9 cellular contexts compared by ENCODE assay signal in genomic region chr5:119328753-119329602, GRCh38. TPM values are rescaled to one million over a fixed set of nuclear protein-coding genes. Genes with fewer than 3 reads are reported as not detected.
A peak's percentile ranks its signal among the peaks of the same experiment; 100 is the strongest.
DNase-seq lines count a peak whose midpoint lies in the region; ATAC-seq and TF ChIP-seq lines count a peak whose summit lies in the region.
"Had no signal": no experiment of that assay in that cellular context is flagged by ENCODE, and none has a peak within 500 bp of the region (broad histone marks: within the 10 kb centered on the region; RNA-seq: fewer than 3 reads in every experiment).

No MANE protein-coding gene starts in this region.

- H4K20me1 ChIP-seq in BLaER1 treated with 17β-estradiol and CSF1 and Interleukin-3, amounts not matched to agents 10 nM and 100 nM = peaks cover 0 to 52% (median 0%) of the 10 kb centered on the region in 11 experiments; a peak in 3 of 22 replicates

- no peak for TF ChIP-seq POLR2A in Peyer's patch (IDR thresholded peaks at IDR 0.05)

- H3K27ac ChIP-seq in BLaER1 treated with 17β-estradiol and CSF1 and Interleukin-3, amounts not matched to agents 10 nM and 100 nM = peak overlapping the region in 3 of 11 experiments; percentile 23 to 46 (median 26); a peak in 2 of 22 replicates
- peak overlapping the region; percentile 51 to 85 (median 56) for H3K27ac ChIP-seq in Peyer's patch

- intact Hi-C loops in natural killer cell (cut with micrococcal nuclease) = loop anchor here (2.0 kb wide), 2 partner anchors 14 to 60 kb away; no protein-coding TSS in a partner anchor

- peak overlapping the region; percentile 97 for H3K27ac Mint-ChIP-seq in activated naive CD8-positive, alpha-beta T cell treated with anti-CD3 and anti-CD28 coated beads, Interleukin-2, amount 10 ng/mL, durations not matched to agents 7 days and 5 days
- peak overlapping the region; percentile 86 to 88 for H3K27ac Mint-ChIP-seq in natural killer cell

- H3K4me2 ChIP-seq in BLaER1 treated with 17β-estradiol and CSF1 and Interleukin-3, amounts not matched to agents 10 nM and 100 nM = peak overlapping the region in 9 of 11 experiments; percentile 26 to 69 (median 58); a peak in 11 of 22 replicates

- H3K4me1 Mint-ChIP-seq in activated naive CD8-positive, alpha-beta T cell treated with anti-CD3 and anti-CD28 coated beads, Interleukin-2, amount 10 ng/mL, durations not matched to agents 7 days and 5 days = peaks cover 73% of the 10 kb centered on the region
- peaks cover 80 to 87% of the 10 kb centered on the region in 2 donors for H3K4me1 Mint-ChIP-seq in natural killer cell

- no peaks in the 10 kb centered on the region for H3K27me3 Mint-ChIP-seq in activated naive CD8-positive, alpha-beta T cell treated with anti-CD3 and anti-CD28 coated beads, Interleukin-2, amount 10 ng/mL, durations not matched to agents 7 days and 5 days
- no peaks in the 10 kb centered on the region for H3K27me3 Mint-ChIP-seq in natural killer cell (ENCODE audit: low read depth in 2 of 2)

- peak; percentile 70 for ATAC-seq in activated naive CD8-positive, alpha-beta T cell treated with anti-CD3 and anti-CD28 coated beads, Interleukin-2, amount 10 ng/mL, durations not matched to agents 7 days and 5 days (ENCODE audit: low read depth)
- ATAC-seq in natural killer cell (peak; percentile 74 to 76 (median 75)), GM18519 (IDR thresholded peaks at IDR 0.05; ENCODE audit: low FRiP score, unreplicated experiment) (no peak), GM21526 (IDR thresholded peaks at IDR 0.05; ENCODE audit: low FRiP score, unreplicated experiment) (no peak), GM18867 (IDR thresholded peaks at IDR 0.05; ENCODE audit: unreplicated experiment) (no peak)
- ATAC-seq: left lobe of liver had no signal

- POLR2A ChIA-PET in activated naive CD8-positive, alpha-beta T cell treated with anti-CD3 and anti-CD28 coated beads, Interleukin-2, amount 10 ng/mL, durations not matched to agents 7 days and 5 days (lab: Charles Lee) = interaction anchor here (0.6 to 3.3 kb wide), 7 partner anchors 7 to 258 kb away, joined by 3 to 19 read pairs (median 8); partner anchors contain the start of gene DMXL1

- peak in 1 of 3 donors; percentile 62 for DNase-seq in Peyer's patch
- DNase-seq in activated naive CD8-positive, alpha-beta T cell treated with anti-CD3 and anti-CD28 coated beads, Interleukin-2, amount 10 ng/mL, durations not matched to agents 7 days and 5 days = no peak
- peak; percentile 48 for DNase-seq in natural killer cell
- no peak for DNase-seq in NCI-H187 treated with DMSO at 0.1 percent for 48 hours (lab: John Stamatoyannopoulos, UW)

- H3K27me3 ChIP-seq in BLaER1 treated with 17β-estradiol and CSF1 and Interleukin-3, amounts not matched to agents 10 nM and 100 nM = no peaks in the 10 kb centered on the region
- H3K27me3 ChIP-seq in Peyer's patch = no peaks in the 10 kb centered on the region

- peaks cover 0 to 8% (median 0%) of the 10 kb centered on the region in 11 experiments; a peak in 4 of 22 replicates for H3K9me3 ChIP-seq in BLaER1 treated with 17β-estradiol and CSF1 and Interleukin-3, amounts not matched to agents 10 nM and 100 nM (replicated peaks in 1 of 11)
- H3K9me3 ChIP-seq in Peyer's patch = no peaks in the 10 kb centered on the region

- TF ChIP-seq CTCF in Peyer's patch (IDR thresholded peaks at IDR 0.05) (no peak), natural killer cell (IDR thresholded peaks at IDR 0.05) (no peak)

- H3K36me3 Mint-ChIP-seq in activated naive CD8-positive, alpha-beta T cell treated with anti-CD3 and anti-CD28 coated beads, Interleukin-2, amount 10 ng/mL, durations not matched to agents 7 days and 5 days = peaks cover 16% of the 10 kb centered on the region
- H3K36me3 Mint-ChIP-seq in natural killer cell = no peaks in the 10 kb centered on the region

- H3K4me3 ChIP-seq in BLaER1 treated with 17β-estradiol and CSF1 and Interleukin-3, amounts not matched to agents 10 nM and 100 nM = no peak overlapping the region
- no peak overlapping the region for H3K4me3 ChIP-seq in Peyer's patch

- no peak overlapping the region for H3K9ac ChIP-seq in BLaER1 treated with 17β-estradiol and CSF1 and Interleukin-3, amounts not matched to agents 10 nM and 100 nM

- H3K9me3 Mint-ChIP-seq in activated naive CD8-positive, alpha-beta T cell treated with anti-CD3 and anti-CD28 coated beads, Interleukin-2, amount 10 ng/mL, durations not matched to agents 7 days and 5 days = no peaks in the 10 kb centered on the region
- H3K9me3 Mint-ChIP-seq in natural killer cell = no peaks in the 10 kb centered on the region

- H3K4me1 ChIP-seq in BLaER1 treated with 17β-estradiol and CSF1 and Interleukin-3, amounts not matched to agents 10 nM and 100 nM = peaks cover 62 to 96% (median 79%) of the 10 kb centered on the region in 10 experiments
- H3K4me1 ChIP-seq in Peyer's patch = peaks cover 0 to 34% (median 17%) of the 10 kb centered on the region in 4 donors

- H3K36me3 ChIP-seq in BLaER1 treated with 17β-estradiol and CSF1 and Interleukin-3, amounts not matched to agents 10 nM and 100 nM = peaks cover 0 to 31% (median 6%) of the 10 kb centered on the region in 11 experiments; a peak in 11 of 22 replicates
- no peaks in the 10 kb centered on the region for H3K36me3 ChIP-seq in Peyer's patch

- H3K4me3 Mint-ChIP-seq in activated naive CD8-positive, alpha-beta T cell treated with anti-CD3 and anti-CD28 coated beads, Interleukin-2, amount 10 ng/mL, durations not matched to agents 7 days and 5 days = peak overlapping the region; percentile 66
- peak overlapping the region; percentile 70 for H3K4me3 Mint-ChIP-seq in natural killer cell

RNA-seq across cellular contexts. Expression of gene TNFAIP8, which starts 26.8 kb away (rescaled TPM):
- total RNA-seq in Peyer's patch (10 to 100 TPM in 2 of 4 donors, 1 to 10 TPM in 2; 3.0 to 47.9 (median 10.2) TPM), natural killer cell (10 to 100 TPM; 47.6 to 87.5 (median 76.3) TPM)
- total RNA-seq in activated naive CD8-positive, alpha-beta T cell treated with anti-CD3 and anti-CD28 coated beads, Interleukin-2, amount 10 ng/mL, durations not matched to agents 7 days and 5 days = 100 to 1,000 TPM; 121 to 122 TPM

Comparison
In these comparisons a context has a peak if more than half of its experiments do, and no peak if none do; other contexts are left out.
1. ATAC-seq: peak in activated naive CD8-positive, alpha-beta T cell treated with anti-CD3 and anti-CD28 coated beads, Interleukin-2, amount 10 ng/mL, durations not matched to agents 7 days and 5 days (single experiment) and natural killer cell (3 of 3); none in GM18519 (single experiment), GM21526 (single experiment) and GM18867 (single experiment).